In genomic region chr2:219688560-219689445, GRCh38 we compare ENCODE assay signal across 10 cellular contexts.
DNase-seq lines count a peak whose midpoint lies in the region; ATAC-seq and TF ChIP-seq lines count a peak whose summit lies in the region.
"Had no signal": no experiment of that assay in that cellular context is flagged by ENCODE, and none has a peak within 500 bp of the region (broad histone marks: within the 10 kb centered on the region; RNA-seq: fewer than 3 reads in every experiment).

No MANE protein-coding gene starts in this region.

- H3K4me3 ChIP-seq in AG10803 (ENCODE audit: low read length) (peak overlapping the region; percentile 39), MG63 (no peak overlapping the region), choroid plexus epithelial cell (ENCODE audit: low read depth, low read length) (no peak overlapping the region), left lung (no peak overlapping the region)

- ATAC-seq in left lung: peak; percentile 56
- no peak for ATAC-seq in HG02588 (IDR thresholded peaks at IDR 0.05; ENCODE audit: unreplicated experiment)

- intact Hi-C loops in left lung (cut with DNase I): no loop called here

- H3K4me1 ChIP-seq in left lung: no peaks in the 10 kb centered on the region

- no peak for TF ChIP-seq CTCF in AG10803 (conservative IDR thresholded peaks at IDR 0.05; ENCODE audit: low read length)
- TF ChIP-seq CTCF in choroid plexus epithelial cell (conservative IDR thresholded peaks at IDR 0.05; ENCODE audit: low read depth, low read length): no peak
- no peak for TF ChIP-seq CTCF in left lung (IDR thresholded peaks at IDR 0.05)

- peak overlapping the region in 1 of 2 donors; percentile 56 for H3K27ac ChIP-seq in left lung

- H3K27me3 ChIP-seq in MG63: no peaks in the 10 kb centered on the region
- H3K27me3 ChIP-seq in left lung: peaks cover 0 to 30% of the 10 kb centered on the region in 2 donors

- H3K36me3 ChIP-seq in MG63 (no peaks in the 10 kb centered on the region), left lung (no peaks in the 10 kb centered on the region)

- H3K9me3 ChIP-seq in MG63: no peaks in the 10 kb centered on the region
- no peaks in the 10 kb centered on the region for H3K9me3 ChIP-seq in left lung

- DNase-seq in AG10803 (ENCODE audit: low read depth): peak; percentile 98
- peak; percentile 90 for DNase-seq in MG63
- peak; percentile 63 for DNase-seq in choroid plexus epithelial cell (ENCODE audit: low read depth)
- DNase-seq in left lung: peak in 1 of 2 donors; percentile 42
- no peak for DNase-seq in HuH-7 (ENCODE audit: low spot score)
- DNase-seq in HuH-7.5 (ENCODE audit: low spot score): no peak
- no peak for DNase-seq in NCI-H1105 treated with DMSO at 0.1 percent for 48 hours (lab: John Stamatoyannopoulos, UW)
- DNase-seq: activated effector memory CD4-positive, alpha-beta T cell treated with anti-CD3 and anti-CD28 coated beads, Interleukin-2, amount 50 U/mL, for 16 hours; T-helper 17 cell had no signal

Comparison
In these comparisons a context has a peak if more than half of its experiments do, and no peak if none do; other contexts are left out.
1. DNase-seq: peak in AG10803 (single experiment), MG63 (single experiment) and choroid plexus epithelial cell (single experiment); none in HuH-7 (single experiment), HuH-7.5 (single experiment) and NCI-H1105 treated with DMSO at 0.1 percent for 48 hours (single experiment).